ENCODE assay signal across 8 cellular contexts in genomic region chr2:156322103-156322671, GRCh38. TPM values are rescaled to one million over a fixed set of nuclear protein-coding genes. Genes with fewer than 3 reads are reported as not detected.
A peak's percentile ranks its signal among the peaks of the same experiment; 100 is the strongest.
DNase-seq lines count a peak whose midpoint lies in the region; ATAC-seq and TF ChIP-seq lines count a peak whose summit lies in the region.

No MANE protein-coding gene starts in this region.

- no peaks in the 10 kb centered on the region for H3K9me1 ChIP-seq in IMR-90 (ENCODE audit: insufficient read depth, low read length)

- H3K79me1 ChIP-seq in IMR-90 (ENCODE audit: low read depth in 1 of 2, low read length in 2 of 2), result no peaks in the 10 kb centered on the region

- peaks cover 51% of the 10 kb centered on the region for H3K27me3 Mint-ChIP-seq in activated naive CD4-positive, alpha-beta T cell treated with anti-CD3 and anti-CD28 coated beads, Interleukin-2, amount 50 U/mL, for 24 hours

- no peak overlapping the region for H2AK5ac ChIP-seq in IMR-90 (ENCODE audit: low read depth, low read length)

- H2AK9ac ChIP-seq in IMR-90 (replicated peaks; ENCODE audit: low read depth, low read length, poor library complexity), result no peak overlapping the region

- H3K4ac ChIP-seq in IMR-90 (ENCODE audit: low read depth, low read length), result no peak overlapping the region

- H2BK5ac ChIP-seq in IMR-90 (ENCODE audit: low read depth, low read length, poor library complexity, severe bottlenecking), result no peak overlapping the region

- in situ Hi-C loops in IMR-90 (cut with MboI; ENCODE audit: low sequenced_read_pairs), result no loop called here

- H3K4me1 ChIP-seq in IMR-90 (ENCODE audit: control insufficient read depth, insufficient read depth, low read length) (no peaks in the 10 kb centered on the region), foreskin keratinocyte (peaks cover 4% of the 10 kb centered on the region), tibial artery (peaks cover 0 to 21% (median 14%) of the 10 kb centered on the region in 4 donors)

- H3K9me3 Mint-ChIP-seq in activated naive CD4-positive, alpha-beta T cell treated with anti-CD3 and anti-CD28 coated beads, Interleukin-2, amount 50 U/mL, for 24 hours, result no peaks in the 10 kb centered on the region

- dilution Hi-C loops in IMR-90 (cut with HindIII; ENCODE audit: low sequenced_read_pairs, unreplicated experiment), result no loop called here

- no peak for TF ChIP-seq RAD21 in IMR-90 (IDR thresholded peaks at IDR 0.05; ENCODE audit: low read length)

- H3K4me2 ChIP-seq in IMR-90 (ENCODE audit: low read depth, low read length), result peak overlapping the region; percentile 88

- no peak overlapping the region for H4K91ac ChIP-seq in IMR-90 (ENCODE audit: insufficient read depth, low read depth, low read length)

- DNase-seq in activated naive CD4-positive, alpha-beta T cell treated with Interleukin-2 at 50 U/mL for 16 hours, result no peak
- DNase-seq in IMR-90, result no peak
- no peak for DNase-seq in foreskin keratinocyte
- no peak for DNase-seq in tibial artery
- no peak for DNase-seq in SW 1271 (lab: John Stamatoyannopoulos, UW)
- DNase-seq in stimulated activated CD4-positive, alpha-beta T cell treated with anti-CD3 and anti-CD28 coated beads, Interleukin-1b, Interleukin-23, amount 100 ng/mL, for 48 hours, result no peak
- no peak for DNase-seq in SHP77 treated with DMSO at 0.1 percent for 48 hours (lab: John Stamatoyannopoulos, UW)

- H4K20me1 ChIP-seq in IMR-90 (ENCODE audit: insufficient read depth, low read length), result no peaks in the 10 kb centered on the region

- H3K4me3 ChIP-seq in IMR-90 (ENCODE audit: insufficient read depth, low read depth, low read length) (no peak overlapping the region), tibial artery (peak overlapping the region; percentile 54 to 63)

- TF ChIP-seq CTCF in IMR-90 (conservative IDR thresholded peaks at IDR 0.05; ENCODE audit: low read depth, low read length) (no peak), foreskin keratinocyte (conservative IDR thresholded peaks at IDR 0.05) (no peak), tibial artery (IDR thresholded peaks at IDR 0.05) (no peak)

- CTCF ChIA-PET in IMR-90 (lab: Yijun Ruan, JAX), result no interaction called here

- no peak for TF ChIP-seq POLR2A in IMR-90 (IDR thresholded peaks at IDR 0.05; ENCODE audit: low read depth, low read length)

- H2AFZ ChIP-seq in IMR-90 (replicated peaks; ENCODE audit: low read length, poor library complexity), result peak overlapping the region; percentile 39

- H3K27ac ChIP-seq in IMR-90 (ENCODE audit: insufficient read depth, low read length) (no peak overlapping the region), foreskin keratinocyte (no peak overlapping the region), tibial artery (no peak overlapping the region)

- H3K27ac Mint-ChIP-seq in activated naive CD4-positive, alpha-beta T cell treated with anti-CD3 and anti-CD28 coated beads, Interleukin-2, amount 50 U/mL, for 24 hours, result no peak overlapping the region

- intact Hi-C loops in IMR-90 (cut with micrococcal nuclease), result no loop called here
- intact Hi-C loops in tibial artery (cut with DNase I; ENCODE audit: low total_unique reads), result no loop called here

- no peak overlapping the region for H3K18ac ChIP-seq in IMR-90 (ENCODE audit: low read depth, low read length)

- H3K56ac ChIP-seq in IMR-90 (ENCODE audit: extremely low read depth, insufficient read depth, low read length), result no peak overlapping the region

- no peak overlapping the region for H3K23ac ChIP-seq in IMR-90 (ENCODE audit: low read depth, low read length)

- no peak for ATAC-seq in IMR-90 (ENCODE audit: low read depth)
- ATAC-seq in foreskin keratinocyte, result peak; percentile 11

- H3K4me1 Mint-ChIP-seq in activated naive CD4-positive, alpha-beta T cell treated with anti-CD3 and anti-CD28 coated beads, Interleukin-2, amount 50 U/mL, for 24 hours, result peaks cover 42% of the 10 kb centered on the region

- POLR2A ChIA-PET in IMR-90 (lab: Charles Lee; ENCODE audit: unreplicated experiment), result no interaction called here

- H3K4me3 Mint-ChIP-seq in activated naive CD4-positive, alpha-beta T cell treated with anti-CD3 and anti-CD28 coated beads, Interleukin-2, amount 50 U/mL, for 24 hours, result peak overlapping the region; percentile 77

- H3K36me3 Mint-ChIP-seq in activated naive CD4-positive, alpha-beta T cell treated with anti-CD3 and anti-CD28 coated beads, Interleukin-2, amount 50 U/mL, for 24 hours, result peaks cover 27% of the 10 kb centered on the region

- H3K27me3 ChIP-seq in IMR-90 (ENCODE audit: control insufficient read depth, insufficient read depth, low read length) (no peaks in the 10 kb centered on the region), foreskin keratinocyte (peaks cover 59% of the 10 kb centered on the region), tibial artery (no peaks in the 10 kb centered on the region)

- H2BK20ac ChIP-seq in IMR-90 (ENCODE audit: low read depth, low read length), result no peak overlapping the region

- no TSS peak for BruUV-seq in IMR-90 (replicated peaks; lab: Mats Ljungman, UMichigan)

- no peak overlapping the region for H4K5ac ChIP-seq in IMR-90 (ENCODE audit: low read depth, low read length)

- H2BK120ac ChIP-seq in IMR-90 (ENCODE audit: low read depth, low read length), result no peak overlapping the region

- 20% methylated on average over 3 of the region's 21 CpGs; no CpG with 5 or more reads in 1 of the 2 experiments for WGBS in IMR-90 (ENCODE audit: extremely low coverage in 2 of 2, insufficient read length in 1 of 2), 2 experiments

- H3K9ac ChIP-seq in IMR-90 (ENCODE audit: low read depth, low read length), result no peak overlapping the region

- no peaks in the 10 kb centered on the region for H3K9me3 ChIP-seq in IMR-90 (ENCODE audit: control insufficient read depth, insufficient read depth, low read length)
- no peaks in the 10 kb centered on the region for H3K9me3 ChIP-seq in tibial artery

- H3K36me3 ChIP-seq in IMR-90 (ENCODE audit: control insufficient read depth, insufficient read depth, low read length) (peaks cover 12% of the 10 kb centered on the region), tibial artery (peaks cover 5 to 25% (median 15%) of the 10 kb centered on the region in 3 donors)

- H4K8ac ChIP-seq in IMR-90 (ENCODE audit: low read depth in 2 of 2, low read length in 2 of 2), result no peak overlapping the region

- H3K14ac ChIP-seq in IMR-90 (replicated peaks; ENCODE audit: low read depth, low read length), result no peak overlapping the region

- no peak overlapping the region for H2BK15ac ChIP-seq in IMR-90 (ENCODE audit: low read depth, low read length)

TF ChIP-seq in IMR-90, 13 proteins besides CTCF, POLR2A, EP300 and RAD21:
- no peak for TF ChIP-seq BHLHE40 (IDR thresholded peaks at IDR 0.05; ENCODE audit: low read depth, low read length)
- TF ChIP-seq CHD1 (IDR thresholded peaks at IDR 0.05; ENCODE audit: low read depth, low read length), result no peak
- no peak for TF ChIP-seq CEBPB (IDR thresholded peaks at IDR 0.05; ENCODE audit: low read depth, low read length)
- no peak for TF ChIP-seq FOS (IDR thresholded peaks at IDR 0.05; ENCODE audit: low read depth, low read length)
- no peak for TF ChIP-seq RCOR1 (IDR thresholded peaks at IDR 0.05; ENCODE audit: insufficient replicate concordance, low read length)
- no peak for TF ChIP-seq MAFK (IDR thresholded peaks at IDR 0.05; ENCODE audit: low read depth, low read length)
- no peak for TF ChIP-seq NFE2L2 (IDR thresholded peaks at IDR 0.05; ENCODE audit: low read depth, low read length)
- no peak for TF ChIP-seq MAZ (IDR thresholded peaks at IDR 0.05; ENCODE audit: borderline replicate concordance, low read depth, low read length)
- TF ChIP-seq ELK1 (IDR thresholded peaks at IDR 0.05; ENCODE audit: borderline replicate concordance, low read depth, low read length), result no peak
- TF ChIP-seq SMC3 (IDR thresholded peaks at IDR 0.05; ENCODE audit: low read depth, low read length), result no peak
- no peak for TF ChIP-seq MXI1 (IDR thresholded peaks at IDR 0.05; ENCODE audit: borderline replicate concordance, low read depth, low read length)
- no peak for TF ChIP-seq USF2 (IDR thresholded peaks at IDR 0.05; ENCODE audit: low read depth, low read length)

RNA-seq across cellular contexts. Expression of gene NR4A2, which starts 10.3 kb away (rescaled TPM):
- total RNA-seq in IMR-90 (2012; rRNA removed), result 0.72 and 2.8 TPM in 2 replicates
- polyA plus RNA-seq in IMR-90 (2012; rRNA removed), result 2.3 and 13.6 TPM in 2 replicates
- polyA plus RNA-seq in IMR-90 (2012; cell fraction: cytosol; rRNA removed), result 6.8 and 32.0 TPM in 2 replicates
- 258 and 476 TPM in 2 replicates for polyA plus RNA-seq in IMR-90 (2012; cell fraction: nucleus; rRNA removed; ENCODE audit: low replicate concordance)
- 0.31 and 0.32 TPM in 2 replicates for total RNA-seq in foreskin keratinocyte
- polyA plus RNA-seq in foreskin keratinocyte, result 0.17 and 0.30 TPM in 2 replicates
